In the genomic region with DNA sequence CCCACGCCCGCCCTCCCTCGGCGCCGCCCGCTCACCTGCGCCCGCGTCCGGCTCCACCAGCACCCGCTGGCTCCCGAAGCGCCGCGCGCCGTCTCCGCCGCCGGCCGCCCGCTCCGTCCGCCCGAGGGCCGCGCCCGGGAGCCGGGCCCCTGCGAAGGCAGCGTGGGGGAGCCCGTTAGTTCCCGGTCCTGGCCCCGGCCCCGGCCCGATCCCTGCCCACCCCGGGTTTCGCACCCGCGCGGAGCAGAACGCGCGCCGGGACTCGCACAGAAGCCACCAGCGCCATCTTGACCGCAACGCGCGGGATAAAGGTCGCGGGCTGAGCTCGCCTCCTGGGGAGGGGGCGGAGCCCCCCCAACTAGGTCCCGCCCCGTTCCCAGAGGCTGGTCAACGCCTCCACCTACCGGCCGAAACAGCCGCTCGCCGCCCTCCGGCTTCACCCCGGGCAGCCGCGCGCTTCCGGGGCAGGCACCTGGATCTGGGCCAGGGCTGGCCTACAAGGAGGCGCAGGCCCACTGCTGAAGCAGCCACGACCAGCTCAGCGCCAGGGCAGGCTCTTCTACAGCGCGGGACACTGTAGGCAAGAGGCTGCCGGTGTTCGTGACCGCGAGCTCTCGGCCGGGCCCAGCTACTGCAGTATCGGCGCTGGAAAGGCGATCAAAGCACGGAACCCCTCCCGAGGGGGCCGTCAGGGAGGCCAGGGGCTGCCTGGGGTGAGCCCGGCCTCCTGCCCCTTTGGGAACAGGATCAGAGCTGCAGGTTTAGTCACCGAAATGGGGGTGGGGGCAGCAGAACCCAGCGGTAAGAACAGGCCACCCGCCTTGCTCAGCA, we compare ENCODE assay signal across 1 cellular context.
TF ChIP-seq lines count a peak whose summit lies in the region.

A gene with protein sequence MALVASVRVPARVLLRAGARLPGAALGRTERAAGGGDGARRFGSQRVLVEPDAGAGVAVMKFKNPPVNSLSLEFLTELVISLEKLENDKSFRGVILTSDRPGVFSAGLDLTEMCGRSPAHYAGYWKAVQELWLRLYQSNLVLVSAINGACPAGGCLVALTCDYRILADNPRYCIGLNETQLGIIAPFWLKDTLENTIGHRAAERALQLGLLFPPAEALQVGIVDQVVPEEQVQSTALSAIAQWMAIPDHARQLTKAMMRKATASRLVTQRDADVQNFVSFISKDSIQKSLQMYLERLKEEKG (minus strand): TSS at position 307 of the 831 bp plus-strand sequence. CDS start 21 bp downstream, at position 286.

TF ChIP-seq in HepG2, 621 proteins besides CTCF, POLR2A, EP300 and RAD21 (continued from another document and continues in another):
- TF ChIP-seq, protein P1, sequence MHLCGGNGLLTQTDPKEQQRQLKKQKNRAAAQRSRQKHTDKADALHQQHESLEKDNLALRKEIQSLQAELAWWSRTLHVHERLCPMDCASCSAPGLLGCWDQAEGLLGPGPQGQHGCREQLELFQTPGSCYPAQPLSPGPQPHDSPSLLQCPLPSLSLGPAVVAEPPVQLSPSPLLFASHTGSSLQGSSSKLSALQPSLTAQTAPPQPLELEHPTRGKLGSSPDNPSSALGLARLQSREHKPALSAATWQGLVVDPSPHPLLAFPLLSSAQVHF (CRISPR knock-in tag; IDR thresholded peaks at IDR 0.05), result no peak
- TF ChIP-seq ZNF367 (CRISPR knock-in tag; IDR thresholded peaks at IDR 0.05; ENCODE audit: borderline replicate concordance) (no peak; the same call in 1 of the 2 replicates), GPN1 (CRISPR knock-in tag; IDR thresholded peaks at IDR 0.05; ENCODE audit: borderline replicate concordance) (no peak), ZNF749 (CRISPR knock-in tag; IDR thresholded peaks at IDR 0.05; ENCODE audit: borderline replicate concordance) (peak; percentile 83; the same call in 1 of the 2 replicates), ZEB1 (IDR thresholded peaks at IDR 0.05; ENCODE audit: insufficient replicate concordance, low read depth) (peak; percentile 37), ZNF225 (CRISPR knock-in tag; IDR thresholded peaks at IDR 0.05) (peak; percentile 84), ZNF460 (CRISPR knock-in tag; IDR thresholded peaks at IDR 0.05; ENCODE audit: borderline replicate concordance) (peak; percentile 10; the same call in 1 of the 2 replicates), SIN3A (IDR thresholded peaks at IDR 0.05; ENCODE audit: borderline replicate concordance, low read depth, low read length) (peak; percentile 74; the same call in 1 of the 2 replicates), ZNF547 (CRISPR knock-in tag; IDR thresholded peaks at IDR 0.05) (peak; percentile 88), ZNF552 (CRISPR knock-in tag; IDR thresholded peaks at IDR 0.05; ENCODE audit: borderline replicate concordance) (no peak), NR2F6 (IDR thresholded peaks at IDR 0.05) (peak; percentile 37; the same call in 1 of the 2 replicates), NR2F6 (CRISPR knock-in tag; IDR thresholded peaks at IDR 0.05) (peak; percentile 87), IKZF4 (CRISPR knock-in tag; IDR thresholded peaks at IDR 0.05; ENCODE audit: borderline replicate concordance, low read depth, not compliant biosample characterization) (no peak), RARA (CRISPR knock-in tag; IDR thresholded peaks at IDR 0.05) (peak; percentile 66), EED (CRISPR knock-in tag; IDR thresholded peaks at IDR 0.05) (0 out of 2 replicates have a peak, but pooled peaks have one; percentile 50), ZNF468 (CRISPR knock-in tag; IDR thresholded peaks at IDR 0.05) (no peak), ZMYM4 (CRISPR knock-in tag; IDR thresholded peaks at IDR 0.05) (0 out of 2 replicates have a peak, but pooled peaks have one; percentile 11), SPEN (CRISPR knock-in tag; IDR thresholded peaks at IDR 0.05; ENCODE audit: low read depth) (peak; percentile 90), ZNF790 (CRISPR knock-in tag; IDR thresholded peaks at IDR 0.05; ENCODE audit: borderline replicate concordance) (0 out of 2 replicates have a peak, but pooled peaks have one; percentile 6), PAX8 (CRISPR knock-in tag; IDR thresholded peaks at IDR 0.05; ENCODE audit: borderline replicate concordance) (no peak), ZNF564 (CRISPR knock-in tag; IDR thresholded peaks at IDR 0.05) (peak; percentile 89), SAP130 (CRISPR knock-in tag; IDR thresholded peaks at IDR 0.05; ENCODE audit: low read depth) (peak; percentile 93), GATA4 (IDR thresholded peaks at IDR 0.05; ENCODE audit: borderline replicate concordance, low read depth) (peak; percentile 67; the same call in 1 of the 2 replicates), ZNF557 (CRISPR knock-in tag; IDR thresholded peaks at IDR 0.05) (0 out of 2 replicates have a peak, but pooled peaks have one; percentile 51), ZNF431 (CRISPR knock-in tag; IDR thresholded peaks at IDR 0.05; ENCODE audit: borderline replicate concordance, low read depth) (no peak), SUZ12 (IDR thresholded peaks at IDR 0.05; ENCODE audit: low read depth, low read length) (no peak), U2AF1 (optimal IDR thresholded peaks at IDR 0.05; ENCODE audit: low read depth, low read length) (peak; percentile 51), CENPT (CRISPR knock-in tag; IDR thresholded peaks at IDR 0.05; ENCODE audit: low read depth) (no peak), ZNF33A (CRISPR knock-in tag; IDR thresholded peaks at IDR 0.05; ENCODE audit: borderline replicate concordance) (peak; percentile 91; the same call in 1 of the 2 replicates), FOXA1 (IDR thresholded peaks at IDR 0.05) (no peak), FOXA1 (CRISPR knock-in tag; IDR thresholded peaks at IDR 0.05) (peak; percentile 58; the same call in 1 of the 2 replicates), CBX5 (CRISPR knock-in tag; IDR thresholded peaks at IDR 0.05; ENCODE audit: borderline replicate concordance) (0 out of 2 replicates have a peak, but pooled peaks have one; percentile 68), ZNF782 (CRISPR knock-in tag; IDR thresholded peaks at IDR 0.05; ENCODE audit: borderline replicate concordance) (no peak; the same call in 1 of the 2 replicates), GABPA (IDR thresholded peaks at IDR 0.05; ENCODE audit: low read depth, low read length) (peak; percentile 43), GABPA (CRISPR knock-in tag; IDR thresholded peaks at IDR 0.05; ENCODE audit: low read depth) (peak; percentile 80), NFYC (CRISPR knock-in tag; IDR thresholded peaks at IDR 0.05) (peak; percentile 44; the same call in 1 of the 2 replicates), BORCS8-MEF2B (CRISPR knock-in tag; IDR thresholded peaks at IDR 0.05) (peak; percentile 60; the same call in 1 of the 2 replicates), RXRB (CRISPR knock-in tag; IDR thresholded peaks at IDR 0.05; ENCODE audit: borderline replicate concordance) (peak; percentile 84), GABPB1 (CRISPR knock-in tag; IDR thresholded peaks at IDR 0.05) (peak; percentile 94), PHB2 (IDR thresholded peaks at IDR 0.05; ENCODE audit: partially characterized antibody) (no peak), ZNF329 (CRISPR knock-in tag; IDR thresholded peaks at IDR 0.05; ENCODE audit: low read depth) (peak; percentile 78; the same call in 1 of the 2 replicates), RORA (CRISPR knock-in tag; IDR thresholded peaks at IDR 0.05) (no peak), ZNF33B (CRISPR knock-in tag; IDR thresholded peaks at IDR 0.05) (no peak; the same call in none of the 2 replicates), JUNB (CRISPR knock-in tag; IDR thresholded peaks at IDR 0.05; ENCODE audit: borderline replicate concordance) (no peak), ZNF776 (CRISPR knock-in tag; IDR thresholded peaks at IDR 0.05) (peak; percentile 92; the same call in 1 of the 2 replicates), CBFB (CRISPR knock-in tag; IDR thresholded peaks at IDR 0.05) (peak; percentile 93)
- TF ChIP-seq, protein P2, sequence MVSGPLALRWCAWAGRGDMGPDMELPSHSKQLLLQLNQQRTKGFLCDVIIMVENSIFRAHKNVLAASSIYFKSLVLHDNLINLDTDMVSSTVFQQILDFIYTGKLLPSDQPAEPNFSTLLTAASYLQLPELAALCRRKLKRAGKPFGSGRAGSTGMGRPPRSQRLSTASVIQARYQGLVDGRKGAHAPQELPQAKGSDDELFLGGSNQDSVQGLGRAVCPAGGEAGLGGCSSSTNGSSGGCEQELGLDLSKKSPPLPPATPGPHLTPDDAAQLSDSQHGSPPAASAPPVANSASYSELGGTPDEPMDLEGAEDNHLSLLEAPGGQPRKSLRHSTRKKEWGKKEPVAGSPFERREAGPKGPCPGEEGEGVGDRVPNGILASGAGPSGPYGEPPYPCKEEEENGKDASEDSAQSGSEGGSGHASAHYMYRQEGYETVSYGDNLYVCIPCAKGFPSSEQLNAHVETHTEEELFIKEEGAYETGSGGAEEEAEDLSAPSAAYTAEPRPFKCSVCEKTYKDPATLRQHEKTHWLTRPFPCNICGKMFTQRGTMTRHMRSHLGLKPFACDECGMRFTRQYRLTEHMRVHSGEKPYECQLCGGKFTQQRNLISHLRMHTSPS (CRISPR knock-in tag; IDR thresholded peaks at IDR 0.05; ENCODE audit: low read depth), result peak; percentile 84
- TF ChIP-seq, protein P3, sequence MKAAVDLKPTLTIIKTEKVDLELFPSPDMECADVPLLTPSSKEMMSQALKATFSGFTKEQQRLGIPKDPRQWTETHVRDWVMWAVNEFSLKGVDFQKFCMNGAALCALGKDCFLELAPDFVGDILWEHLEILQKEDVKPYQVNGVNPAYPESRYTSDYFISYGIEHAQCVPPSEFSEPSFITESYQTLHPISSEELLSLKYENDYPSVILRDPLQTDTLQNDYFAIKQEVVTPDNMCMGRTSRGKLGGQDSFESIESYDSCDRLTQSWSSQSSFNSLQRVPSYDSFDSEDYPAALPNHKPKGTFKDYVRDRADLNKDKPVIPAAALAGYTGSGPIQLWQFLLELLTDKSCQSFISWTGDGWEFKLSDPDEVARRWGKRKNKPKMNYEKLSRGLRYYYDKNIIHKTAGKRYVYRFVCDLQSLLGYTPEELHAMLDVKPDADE (CRISPR knock-in tag; IDR thresholded peaks at IDR 0.05), result no peak
- TF ChIP-seq, protein P4, sequence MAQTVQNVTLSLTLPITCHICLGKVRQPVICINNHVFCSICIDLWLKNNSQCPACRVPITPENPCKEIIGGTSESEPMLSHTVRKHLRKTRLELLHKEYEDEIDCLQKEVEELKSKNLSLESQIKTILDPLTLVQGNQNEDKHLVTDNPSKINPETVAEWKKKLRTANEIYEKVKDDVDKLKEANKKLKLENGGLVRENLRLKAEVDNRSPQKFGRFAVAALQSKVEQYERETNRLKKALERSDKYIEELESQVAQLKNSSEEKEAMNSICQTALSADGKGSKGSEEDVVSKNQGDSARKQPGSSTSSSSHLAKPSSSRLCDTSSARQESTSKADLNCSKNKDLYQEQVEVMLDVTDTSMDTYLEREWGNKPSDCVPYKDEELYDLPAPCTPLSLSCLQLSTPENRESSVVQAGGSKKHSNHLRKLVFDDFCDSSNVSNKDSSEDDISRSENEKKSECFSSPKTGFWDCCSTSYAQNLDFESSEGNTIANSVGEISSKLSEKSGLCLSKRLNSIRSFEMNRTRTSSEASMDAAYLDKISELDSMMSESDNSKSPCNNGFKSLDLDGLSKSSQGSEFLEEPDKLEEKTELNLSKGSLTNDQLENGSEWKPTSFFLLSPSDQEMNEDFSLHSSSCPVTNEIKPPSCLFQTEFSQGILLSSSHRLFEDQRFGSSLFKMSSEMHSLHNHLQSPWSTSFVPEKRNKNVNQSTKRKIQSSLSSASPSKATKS (CRISPR knock-in tag; IDR thresholded peaks at IDR 0.05), result no peak
- TF ChIP-seq, protein P5, sequence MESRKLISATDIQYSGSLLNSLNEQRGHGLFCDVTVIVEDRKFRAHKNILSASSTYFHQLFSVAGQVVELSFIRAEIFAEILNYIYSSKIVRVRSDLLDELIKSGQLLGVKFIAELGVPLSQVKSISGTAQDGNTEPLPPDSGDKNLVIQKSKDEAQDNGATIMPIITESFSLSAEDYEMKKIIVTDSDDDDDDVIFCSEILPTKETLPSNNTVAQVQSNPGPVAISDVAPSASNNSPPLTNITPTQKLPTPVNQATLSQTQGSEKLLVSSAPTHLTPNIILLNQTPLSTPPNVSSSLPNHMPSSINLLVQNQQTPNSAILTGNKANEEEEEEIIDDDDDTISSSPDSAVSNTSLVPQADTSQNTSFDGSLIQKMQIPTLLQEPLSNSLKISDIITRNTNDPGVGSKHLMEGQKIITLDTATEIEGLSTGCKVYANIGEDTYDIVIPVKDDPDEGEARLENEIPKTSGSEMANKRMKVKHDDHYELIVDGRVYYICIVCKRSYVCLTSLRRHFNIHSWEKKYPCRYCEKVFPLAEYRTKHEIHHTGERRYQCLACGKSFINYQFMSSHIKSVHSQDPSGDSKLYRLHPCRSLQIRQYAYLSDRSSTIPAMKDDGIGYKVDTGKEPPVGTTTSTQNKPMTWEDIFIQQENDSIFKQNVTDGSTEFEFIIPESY (CRISPR knock-in tag; IDR thresholded peaks at IDR 0.05), result peak; percentile 25; the same call in 1 of the 2 replicates
- TF ChIP-seq, protein P6, sequence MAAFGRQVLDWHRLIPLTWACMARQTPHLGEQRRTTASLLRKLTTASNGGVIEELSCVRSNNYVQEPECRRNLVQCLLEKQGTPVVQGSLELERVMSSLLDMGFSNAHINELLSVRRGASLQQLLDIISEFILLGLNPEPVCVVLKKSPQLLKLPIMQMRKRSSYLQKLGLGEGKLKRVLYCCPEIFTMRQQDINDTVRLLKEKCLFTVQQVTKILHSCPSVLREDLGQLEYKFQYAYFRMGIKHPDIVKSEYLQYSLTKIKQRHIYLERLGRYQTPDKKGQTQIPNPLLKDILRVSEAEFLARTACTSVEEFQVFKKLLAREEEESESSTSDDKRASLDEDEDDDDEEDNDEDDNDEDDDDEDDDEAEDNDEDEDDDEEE (CRISPR knock-in tag; IDR thresholded peaks at IDR 0.05), result peak; percentile 93
- TF ChIP-seq, protein P7, sequence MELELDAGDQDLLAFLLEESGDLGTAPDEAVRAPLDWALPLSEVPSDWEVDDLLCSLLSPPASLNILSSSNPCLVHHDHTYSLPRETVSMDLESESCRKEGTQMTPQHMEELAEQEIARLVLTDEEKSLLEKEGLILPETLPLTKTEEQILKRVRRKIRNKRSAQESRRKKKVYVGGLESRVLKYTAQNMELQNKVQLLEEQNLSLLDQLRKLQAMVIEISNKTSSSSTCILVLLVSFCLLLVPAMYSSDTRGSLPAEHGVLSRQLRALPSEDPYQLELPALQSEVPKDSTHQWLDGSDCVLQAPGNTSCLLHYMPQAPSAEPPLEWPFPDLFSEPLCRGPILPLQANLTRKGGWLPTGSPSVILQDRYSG (CRISPR knock-in tag; IDR thresholded peaks at IDR 0.05), result 0 out of 2 replicates have a peak, but pooled peaks have one; percentile 23
- TF ChIP-seq, protein P8, sequence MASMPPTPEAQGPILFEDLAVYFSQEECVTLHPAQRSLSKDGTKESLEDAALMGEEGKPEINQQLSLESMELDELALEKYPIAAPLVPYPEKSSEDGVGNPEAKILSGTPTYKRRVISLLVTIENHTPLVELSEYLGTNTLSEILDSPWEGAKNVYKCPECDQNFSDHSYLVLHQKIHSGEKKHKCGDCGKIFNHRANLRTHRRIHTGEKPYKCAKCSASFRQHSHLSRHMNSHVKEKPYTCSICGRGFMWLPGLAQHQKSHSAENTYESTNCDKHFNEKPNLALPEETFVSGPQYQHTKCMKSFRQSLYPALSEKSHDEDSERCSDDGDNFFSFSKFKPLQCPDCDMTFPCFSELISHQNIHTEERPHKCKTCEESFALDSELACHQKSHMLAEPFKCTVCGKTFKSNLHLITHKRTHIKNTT (CRISPR knock-in tag; IDR thresholded peaks at IDR 0.05), result no peak
